In genomic region chr1:70140343-70140742, GRCh38 we compare ENCODE assay signal across 13 cellular contexts.
DNase-seq lines count a peak whose midpoint lies in the region; ATAC-seq and TF ChIP-seq lines count a peak whose summit lies in the region.
"Had no signal": no experiment of that assay in that cellular context is flagged by ENCODE, and none has a peak within 500 bp of the region (broad histone marks: within the 10 kb centered on the region; RNA-seq: fewer than 3 reads in every experiment).

No MANE protein-coding gene starts in this region.

- H2AFZ ChIP-seq in ACC112 (ENCODE audit: low read length, unreplicated experiment), result no peak overlapping the region

- no peaks in the 10 kb centered on the region for H3K79me2 ChIP-seq in ACC112 (ENCODE audit: control insufficient read depth, insufficient read depth, low read length, unreplicated experiment)

- H3K4me1 ChIP-seq in ACC112 (ENCODE audit: control insufficient read depth, insufficient read depth, low read length, unreplicated experiment) (peaks cover 25% of the 10 kb centered on the region), mesodermal cell (ENCODE audit: control insufficient read depth, insufficient read depth, low read length, poor library complexity, severe bottlenecking) (peaks cover 18% of the 10 kb centered on the region), spleen (peaks cover 0 to 5% (median 0%) of the 10 kb centered on the region in 6 donors)

- H3K27ac ChIP-seq in ACC112 (ENCODE audit: low read depth, low read length) (peak overlapping the region; percentile 16; the same call in 1 of the 2 replicates), dorsolateral prefrontal cortex (peak overlapping the region in 52 of 59 donors; percentile 0 to 83 (median 61)), mesodermal cell (ENCODE audit: low read depth, low read length, severe bottlenecking) (peak overlapping the region; percentile 17), spleen (peak overlapping the region in 4 of 8 donors; percentile 7 to 48 (median 42))
- H3K27ac ChIP-seq: epithelial cell of prostate had no signal

- TF ChIP-seq CTCF in dorsolateral prefrontal cortex (IDR thresholded peaks at IDR 0.05 in 54 of 56, conservative IDR thresholded peaks at IDR 0.05 in 2 of 56; ENCODE audit: low read depth in 1 of 56, partially characterized antibody in 56 of 56) (no peak), spleen (IDR thresholded peaks at IDR 0.05 in 8 of 11, conservative IDR thresholded peaks at IDR 0.05 in 3 of 11) (no peak)

- H3K4me3 ChIP-seq in ACC112 (ENCODE audit: low read depth, low read length), result no peak overlapping the region
- no peak overlapping the region for H3K4me3 ChIP-seq in dorsolateral prefrontal cortex
- H3K4me3 ChIP-seq in mesodermal cell (ENCODE audit: extremely low read depth, insufficient read depth, low read length, poor library complexity, severe bottlenecking), result no peak overlapping the region
- no peak overlapping the region for H3K4me3 ChIP-seq in spleen

- no peak for TF ChIP-seq POLR2A in spleen (IDR thresholded peaks at IDR 0.05)

- H3K9me3 ChIP-seq in mesodermal cell (ENCODE audit: control insufficient read depth, low read length) (no peaks in the 10 kb centered on the region), spleen (no peaks in the 10 kb centered on the region)

- intact Hi-C loops in dorsolateral prefrontal cortex (cut with DNase I) (no loop called here), spleen (cut with DNase I; ENCODE audit: low total_unique reads) (no loop called here)

- no peaks in the 10 kb centered on the region; the same call in 1 of the 2 replicates for H3K36me3 ChIP-seq in ACC112 (ENCODE audit: insufficient read depth, low read length)
- no peaks in the 10 kb centered on the region for H3K36me3 ChIP-seq in mesodermal cell (ENCODE audit: control insufficient read depth, insufficient read depth, low read length)
- peaks cover 0 to 17% (median 1%) of the 10 kb centered on the region in 6 donors for H3K36me3 ChIP-seq in spleen

- ATAC-seq in GM18519 (IDR thresholded peaks at IDR 0.05; ENCODE audit: low FRiP score, unreplicated experiment) (no peak), GM19023 (IDR thresholded peaks at IDR 0.05; ENCODE audit: unreplicated experiment) (no peak)
- ATAC-seq: left lobe of liver had no signal

- H3K27me3 ChIP-seq in ACC112 (ENCODE audit: insufficient read depth, low read length) (no peaks in the 10 kb centered on the region), dorsolateral prefrontal cortex (no peaks in the 10 kb centered on the region), spleen (replicated peaks in 1 of 7) (no peaks in the 10 kb centered on the region)

- peak; percentile 28 for DNase-seq in M059J (ENCODE audit: low read depth)
- DNase-seq in dorsolateral prefrontal cortex, result no peak
- DNase-seq in spleen, result no peak
- no peak for DNase-seq in activated CD4-positive, alpha-beta T cell treated with anti-CD3 and anti-CD28 coated beads for 4 hours
- DNase-seq: activated CD4-positive, alpha-beta T cell treated with anti-CD3 and anti-CD28 coated beads, Interleukin-2, amount 50 U/mL, for 1 hour; activated naive CD4-positive, alpha-beta T cell treated with anti-CD3 and anti-CD28 coated beads for 36 hours; NCI-H774 had no signal
